ENCODE assay signal across 8 cellular contexts in the genomic region with DNA sequence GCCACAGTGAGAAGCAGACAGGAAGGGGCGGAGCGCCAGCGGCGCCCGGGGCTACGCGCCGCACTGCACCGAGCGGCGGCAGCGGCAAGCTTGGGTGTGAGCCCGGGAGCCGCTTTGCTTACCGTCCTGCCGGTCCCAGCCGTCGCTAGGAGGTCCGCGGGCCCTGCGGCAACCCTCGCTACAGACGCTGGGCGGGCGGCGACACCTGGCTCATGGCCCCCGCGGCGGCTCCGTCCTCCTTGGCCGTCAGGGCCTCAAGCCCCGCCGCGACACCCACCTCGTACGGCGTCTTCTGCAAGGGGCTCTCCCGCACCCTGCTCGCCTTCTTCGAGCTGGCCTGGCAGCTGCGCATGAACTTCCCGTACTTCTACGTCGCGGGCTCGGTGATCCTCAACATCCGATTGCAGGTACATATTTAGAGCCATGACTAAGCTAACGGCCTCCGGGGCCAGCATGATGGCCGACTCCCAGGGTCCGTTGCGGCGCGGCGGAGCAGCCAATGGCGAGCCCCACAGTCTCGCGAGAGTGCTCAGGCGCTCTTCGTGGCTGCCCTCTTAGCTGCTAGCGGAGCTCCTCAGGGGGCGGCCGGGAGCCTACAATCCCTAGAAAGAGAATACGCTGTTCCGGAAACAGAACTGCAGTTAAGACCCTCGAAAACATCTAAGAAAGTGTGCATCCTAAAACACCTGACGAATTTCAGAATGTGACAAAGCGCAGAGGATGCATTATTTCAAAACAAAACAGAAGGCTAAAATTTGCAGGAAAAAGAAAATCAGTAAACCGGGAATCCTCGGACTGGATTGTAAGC. TPM values are rescaled to one million over a fixed set of nuclear protein-coding genes. Genes with fewer than 3 reads are reported as not detected.
A peak's percentile ranks its signal among the peaks of the same experiment; 100 is the strongest.
DNase-seq lines count a peak whose midpoint lies in the region; ATAC-seq and TF ChIP-seq lines count a peak whose summit lies in the region.

Gene SMIM10L1, plus strand, starts transcription at position 50 of the 808 bp plus-strand sequence. Its CDS starts 163 bp downstream, at position 213.

- H3K9me3 Mint-ChIP-seq in activated T-cell treated with anti-CD3 and anti-CD28 coated beads, Interleukin-2, amount 50 U/mL, for 4 hours = no peaks in the 10 kb centered on the region

- peak within 1 kb of the TSS; percentile 79 to 89 for H3K9ac ChIP-seq in mucosa of rectum (ENCODE audit: low read depth in 1 of 2, low read length in 2 of 2)

- H3K4me1 Mint-ChIP-seq in activated T-cell treated with anti-CD3 and anti-CD28 coated beads, Interleukin-2, amount 50 U/mL, for 4 hours (ENCODE audit: low read depth) = peaks cover 54% of the 10 kb centered on the region

- peak within 1 kb of the TSS; percentile 95 for H3K4me3 Mint-ChIP-seq in activated T-cell treated with anti-CD3 and anti-CD28 coated beads, Interleukin-2, amount 50 U/mL, for 4 hours

- no peaks in the 10 kb centered on the region for H3K27me3 Mint-ChIP-seq in activated T-cell treated with anti-CD3 and anti-CD28 coated beads, Interleukin-2, amount 50 U/mL, for 4 hours (ENCODE audit: low read depth)

- peak; percentile 95 for ATAC-seq in GM21737 (IDR thresholded peaks at IDR 0.05; ENCODE audit: unreplicated experiment)
- ATAC-seq in activated T-cell treated with anti-CD3 and anti-CD28 coated beads, Interleukin-2, amount 50 U/mL, for 4 hours = peak; percentile 98

- 0 to 1% methylated on average over 65 to 70 of the region's 70 CpGs for WGBS in esophagus, 2 donors

- DNase-seq in DMS79 (lab: John Stamatoyannopoulos, UW) = peak; percentile 87
- DNase-seq in KG1 (lab: John Stamatoyannopoulos, UW) = peak; percentile 28
- peak; percentile 83 for DNase-seq in activated T-cell treated with anti-CD3 and anti-CD28 coated beads, Interleukin-2, amount 50 U/mL, for 4 hours
- peak; percentile 64 to 76 for DNase-seq in stimulated activated CD8-positive, alpha-beta memory T cell treated with anti-CD3 and anti-CD28 coated beads, Interleukin-4, amount 100 ng/mL, for 4 hours (ENCODE audit: low read depth in 2 of 2, low spot score in 1 of 2)

- peaks cover 0 to 2% of the 10 kb centered on the region in 2 donors for H3K4me1 ChIP-seq in esophagus (ENCODE audit: control insufficient read depth in 2 of 2, insufficient read depth in 2 of 2, low read length in 1 of 2)
- H3K4me1 ChIP-seq in mucosa of rectum (ENCODE audit: control insufficient read depth in 2 of 2, insufficient read depth in 2 of 2, low read length in 2 of 2) = peaks cover 9% of the 10 kb centered on the region in 2 donors

- H3K9me3 ChIP-seq in esophagus (ENCODE audit: control insufficient read depth in 2 of 2, insufficient read depth in 1 of 2, low read depth in 1 of 2, low read length in 1 of 2) (no peaks in the 10 kb centered on the region), mucosa of rectum (ENCODE audit: control insufficient read depth in 2 of 2, low read length in 2 of 2) (no peaks in the 10 kb centered on the region)

- H3K36me3 ChIP-seq in esophagus (ENCODE audit: control insufficient read depth in 2 of 2, insufficient read depth in 2 of 2, low read length in 1 of 2) (no peaks in the 10 kb centered on the region), mucosa of rectum (ENCODE audit: control insufficient read depth in 2 of 2, insufficient read depth in 2 of 2, low read length in 2 of 2) (peaks cover 0 to 3% of the 10 kb centered on the region in 2 donors)

- H3K36me3 Mint-ChIP-seq in activated T-cell treated with anti-CD3 and anti-CD28 coated beads, Interleukin-2, amount 50 U/mL, for 4 hours (ENCODE audit: insufficient read depth) = peaks cover 46% of the 10 kb centered on the region

- H3K27ac ChIP-seq in esophagus (ENCODE audit: low read depth in 2 of 2, low read length in 1 of 2) (peak within 1 kb of the TSS; percentile 92 to 94), mucosa of rectum (ENCODE audit: low read depth in 2 of 2, low read length in 2 of 2) (peak within 1 kb of the TSS; percentile 81 to 86)

- no peaks in the 10 kb centered on the region for H3K27me3 ChIP-seq in esophagus (ENCODE audit: control insufficient read depth in 1 of 2, insufficient read depth in 2 of 2, low read length in 2 of 2)
- no peaks in the 10 kb centered on the region for H3K27me3 ChIP-seq in mucosa of rectum (ENCODE audit: control insufficient read depth in 2 of 2, insufficient read depth in 2 of 2, low read length in 2 of 2)

- peak within 1 kb of the TSS; percentile 70 to 87 for H3K4me3 ChIP-seq in esophagus (ENCODE audit: low read depth in 1 of 2, low read length in 2 of 2)
- H3K4me3 ChIP-seq in mucosa of rectum (ENCODE audit: low read length in 2 of 2) = peak within 1 kb of the TSS; percentile 90 to 92

TF ChIP-seq in PFSK-1, 5 proteins besides CTCF, POLR2A, EP300 and RAD21:
- TF ChIP-seq POLR2AphosphoS5 (IDR thresholded peaks at IDR 0.05; ENCODE audit: low read depth, low read length) = peak; percentile 95
- TF ChIP-seq SIN3A (IDR thresholded peaks at IDR 0.05; ENCODE audit: borderline replicate concordance, insufficient read depth, low read length) = peak; percentile 53; the same call in 1 of the 2 replicates
- peak; percentile 30 for TF ChIP-seq FOXP2 (optimal IDR thresholded peaks at IDR 0.05; ENCODE audit: borderline replicate concordance, extremely low read depth, extremely low read length, insufficient read depth)
- TF ChIP-seq, protein P1, sequence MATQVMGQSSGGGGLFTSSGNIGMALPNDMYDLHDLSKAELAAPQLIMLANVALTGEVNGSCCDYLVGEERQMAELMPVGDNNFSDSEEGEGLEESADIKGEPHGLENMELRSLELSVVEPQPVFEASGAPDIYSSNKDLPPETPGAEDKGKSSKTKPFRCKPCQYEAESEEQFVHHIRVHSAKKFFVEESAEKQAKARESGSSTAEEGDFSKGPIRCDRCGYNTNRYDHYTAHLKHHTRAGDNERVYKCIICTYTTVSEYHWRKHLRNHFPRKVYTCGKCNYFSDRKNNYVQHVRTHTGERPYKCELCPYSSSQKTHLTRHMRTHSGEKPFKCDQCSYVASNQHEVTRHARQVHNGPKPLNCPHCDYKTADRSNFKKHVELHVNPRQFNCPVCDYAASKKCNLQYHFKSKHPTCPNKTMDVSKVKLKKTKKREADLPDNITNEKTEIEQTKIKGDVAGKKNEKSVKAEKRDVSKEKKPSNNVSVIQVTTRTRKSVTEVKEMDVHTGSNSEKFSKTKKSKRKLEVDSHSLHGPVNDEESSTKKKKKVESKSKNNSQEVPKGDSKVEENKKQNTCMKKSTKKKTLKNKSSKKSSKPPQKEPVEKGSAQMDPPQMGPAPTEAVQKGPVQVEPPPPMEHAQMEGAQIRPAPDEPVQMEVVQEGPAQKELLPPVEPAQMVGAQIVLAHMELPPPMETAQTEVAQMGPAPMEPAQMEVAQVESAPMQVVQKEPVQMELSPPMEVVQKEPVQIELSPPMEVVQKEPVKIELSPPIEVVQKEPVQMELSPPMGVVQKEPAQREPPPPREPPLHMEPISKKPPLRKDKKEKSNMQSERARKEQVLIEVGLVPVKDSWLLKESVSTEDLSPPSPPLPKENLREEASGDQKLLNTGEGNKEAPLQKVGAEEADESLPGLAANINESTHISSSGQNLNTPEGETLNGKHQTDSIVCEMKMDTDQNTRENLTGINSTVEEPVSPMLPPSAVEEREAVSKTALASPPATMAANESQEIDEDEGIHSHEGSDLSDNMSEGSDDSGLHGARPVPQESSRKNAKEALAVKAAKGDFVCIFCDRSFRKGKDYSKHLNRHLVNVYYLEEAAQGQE (IDR thresholded peaks at IDR 0.05; ENCODE audit: insufficient read depth in 1 of 2, low read depth in 2 of 2, low read length in 2 of 2) = peak in 1 of 2 experiments; percentile 14; a peak in 1 of 4 replicates
- TF ChIP-seq TAF1 (IDR thresholded peaks at IDR 0.05; ENCODE audit: borderline replicate concordance, insufficient read depth, low read length) = peak; percentile 63
TF ChIP-seq in PFSK-1: peak in this region for 5.

RNA-seq across cellular contexts. Expression of gene SMIM10L1, which starts in this region (rescaled TPM):
- polyA plus RNA-seq in PFSK-1 (2012; ENCODE audit: insufficient read length, low read depth) = 7.5 TPM
- 10 to 100 TPM; 12.4 to 14.9 (median 13.3) TPM for total RNA-seq in activated T-cell treated with anti-CD3 and anti-CD28 coated beads, Interleukin-2, amount 50 U/mL, for 4 hours
- 1 to 10 TPM; 3.5 to 6.9 TPM for polyA plus RNA-seq in esophagus

Comparison
In these comparisons a context has a peak if more than half of its experiments do, and no peak if none do; other contexts are left out.
1. Peak in every context shown above with its lines: DNase-seq, ATAC-seq, H3K4me3 ChIP-seq and H3K27ac ChIP-seq.
2. DNase-seq: peak in every context shown above with its lines; median percentile 87 in DMS79; 83 in activated T-cell treated with anti-CD3 and anti-CD28 coated beads, Interleukin-2, amount 50 U/mL, for 4 hours; 70 in stimulated activated CD8-positive, alpha-beta memory T cell treated with anti-CD3 and anti-CD28 coated beads, Interleukin-4, amount 100 ng/mL, for 4 hours; 28 in KG1.